ENCODE assay signal across 8 cellular contexts in genomic region chr4:183504064-183504929, GRCh38. TPM values are rescaled to one million over a fixed set of nuclear protein-coding genes. Genes with fewer than 3 reads are reported as not detected.
DNase-seq lines count a peak whose midpoint lies in the region; ATAC-seq and TF ChIP-seq lines count a peak whose summit lies in the region.

No MANE protein-coding gene starts in this region.

- peak; percentile 78 for ATAC-seq in GM18907 (IDR thresholded peaks at IDR 0.05; ENCODE audit: unreplicated experiment)
- peak; percentile 63 for ATAC-seq in HG03159 (IDR thresholded peaks at IDR 0.05; ENCODE audit: unreplicated experiment)
- peak; percentile 86 for ATAC-seq in WTC11

- peak; percentile 97 for DNase-seq in AG08395 (ENCODE audit: low spot score)
- DNase-seq in NCI-H2227 (lab: John Stamatoyannopoulos, UW; ENCODE audit: unreplicated experiment), result peak; percentile 97
- DNase-seq in WTC11 (ENCODE audit: low spot score), result peak; percentile 98
- peak; percentile 75 to 99 (median 97) for DNase-seq in caudate nucleus (lab: John Stamatoyannopoulos, UW)
- DNase-seq in inferior parietal cortex (ENCODE audit: extremely low spot score), result peak; percentile 94
- DNase-seq in stimulated activated CD4-positive, alpha-beta T cell treated with anti-CD3 and anti-CD28 coated beads, Interleukin-12 subunit alpha, Interleukin-12 subunit beta, amount 100 ng/mL, for 24 hours (ENCODE audit: low read depth in 2 of 2), result peak; percentile 98 to 99

- POLR2A ChIA-PET in WTC11 (lab: Charles Lee), result interaction anchor here (0.6 to 2.1 kb wide), 2 partner anchors 60 to 224 kb away, joined by 3 to 12 read pairs; partner anchors contain the start of gene CDKN2AIP

- peaks cover 18% of the 10 kb centered on the region for H3K4me1 Mint-ChIP-seq in WTC11

- peak overlapping the region; percentile 89 for H3K4me3 Mint-ChIP-seq in WTC11

- H3K9me3 Mint-ChIP-seq in WTC11, result no peaks in the 10 kb centered on the region

- peak overlapping the region; percentile 98 for H3K27ac Mint-ChIP-seq in WTC11

- no peaks in the 10 kb centered on the region for H3K36me3 Mint-ChIP-seq in WTC11

- CTCF ChIA-PET in WTC11 (lab: Charles Lee), result interaction anchor here (0.8 to 1.2 kb wide), 7 partner anchors 13 to 99 kb away, joined by 3 to 5 read pairs (median 3); no protein-coding TSS in a partner anchor

- H3K27me3 Mint-ChIP-seq in WTC11 (ENCODE audit: low read depth), result no peaks in the 10 kb centered on the region

- peak overlapping the region; percentile 95 for H3K27ac ChIP-seq in caudate nucleus (ENCODE audit: low read depth, low read length)

- no peak for TF ChIP-seq CTCF in WTC11 (IDR thresholded peaks at IDR 0.05)

TF ChIP-seq in WTC11, 78 proteins besides CTCF, POLR2A, EP300 and RAD21 (continues in another document):
- peak; percentile 59 for TF ChIP-seq ZNF263 (CRISPR knock-in tag; IDR thresholded peaks at IDR 0.05; ENCODE audit: low read depth)
- TF ChIP-seq HMGXB4 (CRISPR knock-in tag; IDR thresholded peaks at IDR 0.05), result peak; percentile 72; the same call in 1 of the 2 replicates
- TF ChIP-seq ZNF671 (CRISPR knock-in tag; IDR thresholded peaks at IDR 0.05), result no peak
- no peak for TF ChIP-seq TCF7 (CRISPR knock-in tag; IDR thresholded peaks at IDR 0.05; ENCODE audit: low read depth)
- no peak for TF ChIP-seq ETV6 (CRISPR knock-in tag; IDR thresholded peaks at IDR 0.05)
- peak; percentile 11; the same call in 1 of the 2 replicates for TF ChIP-seq JUN (CRISPR knock-in tag; IDR thresholded peaks at IDR 0.05)
- TF ChIP-seq ARID4B (CRISPR knock-in tag; IDR thresholded peaks at IDR 0.05; ENCODE audit: borderline replicate concordance), result peak; percentile 22; the same call in 1 of the 2 replicates
- peak; percentile 71; the same call in 1 of the 2 replicates for TF ChIP-seq SP1 (CRISPR knock-in tag; conservative IDR thresholded peaks at IDR 0.05)
- no peak for TF ChIP-seq RORB (CRISPR knock-in tag; IDR thresholded peaks at IDR 0.05)
- no peak for TF ChIP-seq ZNF219 (CRISPR knock-in tag; IDR thresholded peaks at IDR 0.05; ENCODE audit: borderline replicate concordance)
- no peak for TF ChIP-seq AR (CRISPR knock-in tag; IDR thresholded peaks at IDR 0.05)
- TF ChIP-seq PRDM15 (CRISPR knock-in tag; IDR thresholded peaks at IDR 0.05), result 0 out of 2 replicates have a peak, but pooled peaks have one; percentile 19
- TF ChIP-seq ZNF423 (CRISPR knock-in tag; IDR thresholded peaks at IDR 0.05), result peak; percentile 88

RNA-seq across cellular contexts. Expression of gene ING2, which starts 0.6 kb away (rescaled TPM):
- total RNA-seq in WTC11 (2021), result 12.0 to 15.6 TPM (median 14.8 TPM) in 3 replicates

RNA-seq across cellular contexts. Expression of gene CDKN2AIP, which starts 59.9 kb away (rescaled TPM):
- 13.7 to 17.1 TPM (median 16.3 TPM) in 3 replicates for total RNA-seq in WTC11 (2021)

Comparison
In these comparisons a context has a peak if more than half of its experiments do, and no peak if none do; other contexts are left out.
1. Peak in every context shown above with its lines: DNase-seq, ATAC-seq and H3K27ac ChIP-seq.